Comparison of ENCODE assay signal across 8 cellular contexts in genomic region chr1:199243423-199244061, GRCh38.
A peak's percentile ranks its signal among the peaks of the same experiment; 100 is the strongest.
DNase-seq lines count a peak whose midpoint lies in the region; ATAC-seq, FAIRE-seq and TF ChIP-seq lines count a peak whose summit lies in the region.

No MANE protein-coding gene starts in this region.

- no peaks in the 10 kb centered on the region for H3K9me3 ChIP-seq in CD4-positive, alpha-beta memory T cell (ENCODE audit: control insufficient read depth in 1 of 2, low read length in 2 of 2)
- no peaks in the 10 kb centered on the region for H3K9me3 ChIP-seq in OCI-LY3 (ENCODE audit: insufficient read depth, low read length)

- CTCF ChIA-PET in CD4-positive, alpha-beta memory T cell (lab: Charles Lee; ENCODE audit: partially characterized antibody) = interaction anchor here (0.8 to 1.8 kb wide), 11 partner anchors 10 to 667 kb away, joined by 3 to 9 read pairs (median 3); no protein-coding TSS in a partner anchor

- H3K36me3 ChIP-seq in CD4-positive, alpha-beta memory T cell (ENCODE audit: insufficient read depth, low read length) = no peaks in the 10 kb centered on the region
- H3K36me3 ChIP-seq in OCI-LY3 (replicated peaks; ENCODE audit: low read depth, low read length) = no peaks in the 10 kb centered on the region

- no peaks in the 10 kb centered on the region for H3K79me2 ChIP-seq in OCI-LY3 (ENCODE audit: low read length)

- ATAC-seq in HG03159 (IDR thresholded peaks at IDR 0.05; ENCODE audit: unreplicated experiment) = peak; percentile 98
- ATAC-seq in omental fat pad (ENCODE audit: low FRiP score) = no peak

- peak overlapping the region in 1 of 8 donors; percentile 15 for H3K4me3 Mint-ChIP-seq in CD4-positive, alpha-beta memory T cell

- peaks cover 0 to 2% of the 10 kb centered on the region in 2 donors for H3K27me3 Mint-ChIP-seq in CD4-positive, alpha-beta memory T cell

- peaks cover 0 to 5% (median 2%) of the 10 kb centered on the region in 4 donors for H3K4me1 Mint-ChIP-seq in CD4-positive, alpha-beta memory T cell

- peaks cover 5% of the 10 kb centered on the region for H3K4me1 ChIP-seq in CD4-positive, alpha-beta memory T cell (ENCODE audit: insufficient read depth, low read length)
- H3K4me1 ChIP-seq in OCI-LY3 (ENCODE audit: low read length) = peaks cover 19% of the 10 kb centered on the region

- no peaks in the 10 kb centered on the region for H3K36me3 Mint-ChIP-seq in CD4-positive, alpha-beta memory T cell

- no peaks in the 10 kb centered on the region for H3K27me3 ChIP-seq in CD4-positive, alpha-beta memory T cell (ENCODE audit: insufficient read depth, low read length)
- H3K27me3 ChIP-seq in OCI-LY3 (ENCODE audit: low read depth, low read length) = no peaks in the 10 kb centered on the region

- H3K27ac Mint-ChIP-seq in CD4-positive, alpha-beta memory T cell = peak overlapping the region in 1 of 7 donors; percentile 57

- POLR2A ChIA-PET in CD4-positive, alpha-beta memory T cell (lab: Charles Lee; ENCODE audit: partially characterized antibody) = no interaction called here

- DNase-seq in CD4-positive, alpha-beta memory T cell = peak; percentile 53 to 64 (median 58)
- DNase-seq in GM19238 (ENCODE audit: insufficient read length, low spot score) (peak; percentile 30), frontal cortex (ENCODE audit: low spot score in 2 of 2) (peak; percentile 8), putamen (ENCODE audit: low spot score) (peak; percentile 60), omental fat pad (ENCODE audit: low spot score) (no peak)
- DNase-seq in activated T-cell treated with anti-CD3 and anti-CD28 coated beads, Interleukin-2, amount 50 U/mL, for 1 hour = peak; percentile 68

- peak overlapping the region; percentile 44; the same call in 1 of the 2 replicates for H3K9ac ChIP-seq in OCI-LY3 (ENCODE audit: low read length)

- H4K20me1 ChIP-seq in OCI-LY3 (ENCODE audit: insufficient read depth, low read length) = no peaks in the 10 kb centered on the region

- FAIRE-seq in frontal cortex (lab: Jason Lieb, UNC) = no peak

- TF ChIP-seq CTCF in OCI-LY3 (IDR thresholded peaks at IDR 0.05; ENCODE audit: low read depth, low read length) (peak; percentile 95), omental fat pad (IDR thresholded peaks at IDR 0.05) (no peak)

- H3K27ac ChIP-seq in CD4-positive, alpha-beta memory T cell (ENCODE audit: low read depth, low read length) = no peak overlapping the region
- H3K27ac ChIP-seq in OCI-LY3 (ENCODE audit: low read length) = no peak overlapping the region

- peak overlapping the region; percentile 58 for H3K4me2 ChIP-seq in OCI-LY3 (ENCODE audit: low read length)

- H2AFZ ChIP-seq in OCI-LY3 (ENCODE audit: low read depth, low read length) = peak overlapping the region; percentile 48

- intact Hi-C loops in CD4-positive, alpha-beta memory T cell (cut with micrococcal nuclease) = loop anchor here (5.0 kb wide), 2 partner anchors 471 to 486 kb away; no protein-coding TSS in a partner anchor

- no peak overlapping the region for H3K4me3 ChIP-seq in CD4-positive, alpha-beta memory T cell (ENCODE audit: low read length in 2 of 2)
- H3K4me3 ChIP-seq in OCI-LY3 (ENCODE audit: low read length) = peak overlapping the region; percentile 44

- peaks cover 0 to 1% (median 0%) of the 10 kb centered on the region in 8 donors for H3K9me3 Mint-ChIP-seq in CD4-positive, alpha-beta memory T cell
